1 cellular context compared by ENCODE assay signal in genomic region chr19:43789029-43789428, GRCh38.
TF ChIP-seq lines count a peak whose summit lies in the region.

No MANE protein-coding gene starts in this region.

TF ChIP-seq in K562, 482 proteins besides CTCF, POLR2A, EP300 and RAD21 (continued from another document and continues in another):
- TF ChIP-seq RNF219 (CRISPR knock-in tag; IDR thresholded peaks at IDR 0.05) (no peak), ZNF445 (CRISPR knock-in tag; IDR thresholded peaks at IDR 0.05; ENCODE audit: low read depth) (no peak), ILF3 (IDR thresholded peaks at IDR 0.05; ENCODE audit: borderline replicate concordance) (no peak), HDAC2 (IDR thresholded peaks at IDR 0.05) (peak; percentile 82; the same call in 1 of the 2 replicates), NR2F6 (CRISPR knock-in tag; IDR thresholded peaks at IDR 0.05) (no peak), ESRRB (CRISPR knock-in tag; IDR thresholded peaks at IDR 0.05; ENCODE audit: borderline replicate concordance) (no peak), ZNF3 (CRISPR knock-in tag; IDR thresholded peaks at IDR 0.05) (no peak), ZNF324 (CRISPR knock-in tag; IDR thresholded peaks at IDR 0.05) (no peak), E2F8 (IDR thresholded peaks at IDR 0.05; ENCODE audit: low read depth, partially characterized antibody) (peak; percentile 53), LEF1 (IDR thresholded peaks at IDR 0.05) (no peak), ELK3 (CRISPR knock-in tag; IDR thresholded peaks at IDR 0.05) (no peak), SUPT5H (IDR thresholded peaks at IDR 0.05) (no peak), RBM15 (IDR thresholded peaks at IDR 0.05; ENCODE audit: insufficient read depth, low read length) (no peak), ATF6 (CRISPR knock-in tag; IDR thresholded peaks at IDR 0.05) (peak; percentile 90), TFAM (CRISPR knock-in tag; conservative IDR thresholded peaks at IDR 0.05) (no peak), ZNF431 (CRISPR knock-in tag; IDR thresholded peaks at IDR 0.05) (no peak), ZBTB1 (CRISPR knock-in tag; IDR thresholded peaks at IDR 0.05; ENCODE audit: borderline replicate concordance, low read depth) (peak; percentile 73; the same call in 1 of the 2 replicates), HIVEP1 (CRISPR knock-in tag; IDR thresholded peaks at IDR 0.05) (0 out of 2 replicates have a peak, but pooled peaks have one; percentile 14), GATAD2A (IDR thresholded peaks at IDR 0.05) (no peak), BDP1 (IDR thresholded peaks at IDR 0.05; ENCODE audit: insufficient read depth, insufficient read length) (no peak), SMAD1 (IDR thresholded peaks at IDR 0.05; ENCODE audit: low read depth, low read length, partially characterized antibody) (no peak), BACH1 (tag; IDR thresholded peaks at IDR 0.05) (peak; percentile 72; the same call in 1 of the 2 replicates), RBM25 (IDR thresholded peaks at IDR 0.05; ENCODE audit: low read depth, low read length, severe bottlenecking) (no peak), ZNF449 (CRISPR knock-in tag; IDR thresholded peaks at IDR 0.05) (0 out of 2 replicates have a peak, but pooled peaks have one; percentile 19), TFE3 (CRISPR knock-in tag; IDR thresholded peaks at IDR 0.05) (no peak), HOMEZ (CRISPR knock-in tag; IDR thresholded peaks at IDR 0.05) (no peak), NRF1 (conservative IDR thresholded peaks at IDR 0.05 in 1 of 2, IDR thresholded peaks at IDR 0.05 in 1 of 2) (no peak), GABPA (tag; conservative IDR thresholded peaks at IDR 0.05; ENCODE audit: low read depth) (peak; percentile 71), ZNF212 (CRISPR knock-in tag; IDR thresholded peaks at IDR 0.05) (no peak), ZNF24 (IDR thresholded peaks at IDR 0.05) (0 out of 2 replicates have a peak, but pooled peaks have one; percentile 51), CAMTA2 (CRISPR knock-in tag; conservative IDR thresholded peaks at IDR 0.05) (no peak), THRA (IDR thresholded peaks at IDR 0.05) (no peak), ZNF133 (CRISPR knock-in tag; IDR thresholded peaks at IDR 0.05) (no peak), MEF2D (tag; conservative IDR thresholded peaks at IDR 0.05; ENCODE audit: low read depth) (no peak), ZC3H11A (IDR thresholded peaks at IDR 0.05; ENCODE audit: low read depth, low read length) (no peak), TAF9B (IDR thresholded peaks at IDR 0.05; ENCODE audit: partially characterized antibody) (no peak), EGR1 (conservative IDR thresholded peaks at IDR 0.05) (no peak), HSF4 (CRISPR knock-in tag; IDR thresholded peaks at IDR 0.05; ENCODE audit: borderline replicate concordance) (no peak), PTBP1 (IDR thresholded peaks at IDR 0.05; ENCODE audit: low read depth, low read length) (no peak), ARID1B (IDR thresholded peaks at IDR 0.05) (no peak), ZNF311 (CRISPR knock-in tag; IDR thresholded peaks at IDR 0.05) (no peak), ZNF140 (CRISPR knock-in tag; IDR thresholded peaks at IDR 0.05) (no peak), MTA1 (IDR thresholded peaks at IDR 0.05; ENCODE audit: borderline replicate concordance) (no peak), HEY1 (CRISPR knock-in tag; IDR thresholded peaks at IDR 0.05; ENCODE audit: borderline replicate concordance) (no peak), ZNF146 (CRISPR knock-in tag; IDR thresholded peaks at IDR 0.05; ENCODE audit: unreplicated experiment) (no peak), MTF1 (CRISPR knock-in tag; IDR thresholded peaks at IDR 0.05; ENCODE audit: borderline replicate concordance) (no peak), HBP1 (CRISPR knock-in tag; IDR thresholded peaks at IDR 0.05) (no peak), E2F6 (IDR thresholded peaks at IDR 0.05; ENCODE audit: borderline replicate concordance in 1 of 2, extremely low read depth in 1 of 2, insufficient read depth in 1 of 2, insufficient read length in 1 of 2, low read depth in 1 of 2, low read length in 1 of 2, poor library complexity in 1 of 2, severe bottlenecking in 1 of 2) (no peak), E2F5 (CRISPR knock-in tag; IDR thresholded peaks at IDR 0.05) (no peak), PHTF2 (CRISPR knock-in tag; IDR thresholded peaks at IDR 0.05) (no peak)
